17 cellular contexts compared by ENCODE assay signal in the genomic region with DNA sequence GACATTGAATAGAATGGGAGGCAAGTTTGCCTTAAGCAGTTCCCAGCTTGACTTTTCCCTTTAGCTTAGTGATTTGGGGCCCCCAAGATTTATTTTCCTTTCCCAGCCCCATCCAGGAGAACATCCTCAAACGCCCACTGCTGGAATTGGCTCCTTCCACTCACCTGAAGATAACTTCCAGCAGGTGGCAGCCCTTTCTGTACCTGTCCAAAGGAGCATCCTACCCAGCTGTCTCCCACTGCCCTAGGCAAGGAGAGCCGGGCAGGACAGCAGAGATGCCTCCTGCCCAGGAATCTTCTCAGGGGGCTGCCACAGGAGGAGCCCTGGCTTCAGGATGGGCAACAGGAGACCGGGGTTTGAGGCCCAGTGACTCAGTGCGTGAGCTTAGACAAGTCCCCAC. TPM values are rescaled to one million over a fixed set of nuclear protein-coding genes. Genes with fewer than 3 reads are reported as not detected.
DNase-seq lines count a peak whose midpoint lies in the region; ATAC-seq and TF ChIP-seq lines count a peak whose summit lies in the region.
"Had no signal": no experiment of that assay in that cellular context is flagged by ENCODE, and none has a peak within 500 bp of the region (broad histone marks: within the 10 kb centered on the region; RNA-seq: fewer than 3 reads in every experiment).

No MANE protein-coding gene starts in this region.

- no peak overlapping the region for H4K8ac ChIP-seq in H9 (replicated peaks; ENCODE audit: insufficient read length, low read depth, low read length)

- H4K91ac ChIP-seq in H9 (ENCODE audit: insufficient read length, low read depth, low read length) = no peak overlapping the region

- no peaks in the 10 kb centered on the region for H3K23me2 ChIP-seq in H9 (ENCODE audit: insufficient read length, low read depth, low read length, poor library complexity, severe bottlenecking)

- ATAC-seq in GM21367 (IDR thresholded peaks at IDR 0.05; ENCODE audit: unreplicated experiment) = no peak
- ATAC-seq: GM12878 had no signal

- no peak overlapping the region for H3K18ac ChIP-seq in H9 (ENCODE audit: insufficient read length, low read depth, low read length)

- no peak overlapping the region for H3K23ac ChIP-seq in H9 (ENCODE audit: insufficient read length, low read depth, low read length)

- no peak overlapping the region for H4K5ac ChIP-seq in H9 (ENCODE audit: insufficient read length, low read depth, low read length)

- no peak overlapping the region for H3K14ac ChIP-seq in H9 (ENCODE audit: insufficient read depth, low read length)

- no peak overlapping the region for H3K56ac ChIP-seq in H9 (ENCODE audit: insufficient read length, low read depth, low read length)

- H3K4me1 ChIP-seq in H9 (ENCODE audit: insufficient read depth, low read length) = no peaks in the 10 kb centered on the region

- peaks cover 21% of the 10 kb centered on the region for H3K27me3 Mint-ChIP-seq in H9 (ENCODE audit: low read depth)

- H2BK120ac ChIP-seq in H9 (ENCODE audit: low read depth, low read length, poor library complexity, severe bottlenecking) = no peak overlapping the region

- no peaks in the 10 kb centered on the region for H4K20me1 ChIP-seq in H9 (ENCODE audit: control insufficient read depth, insufficient read depth, insufficient read length)
- H4K20me1 ChIP-seq: BLaER1 had no signal

- TF ChIP-seq CTCF in H9 (conservative IDR thresholded peaks at IDR 0.05) (peak; percentile 54), VCaP (conservative IDR thresholded peaks at IDR 0.05) (peak; percentile 68)

- no peak overlapping the region for H2AK5ac ChIP-seq in H9 (ENCODE audit: insufficient read length, low read length)

- H3K36me3 Mint-ChIP-seq in H9 (ENCODE audit: insufficient read depth in 1 of 3, low read depth in 3 of 3) = peaks cover 0 to 4% (median 3%) of the 10 kb centered on the region in 3 experiments; a peak in 5 of 7 replicates

- no peaks in the 10 kb centered on the region for H3K4me1 Mint-ChIP-seq in H9

- H3K79me1 ChIP-seq in H9 (ENCODE audit: insufficient read depth, low read depth, low read length, poor library complexity, severe bottlenecking) = no peaks in the 10 kb centered on the region

- no peak overlapping the region for H2BK15ac ChIP-seq in H9 (ENCODE audit: low read depth, low read length)

- no peak overlapping the region for H3K4ac ChIP-seq in H9 (ENCODE audit: low read depth, low read length)

- no peak overlapping the region for H3K27ac ChIP-seq in H9 (ENCODE audit: insufficient read length, low read depth, low read length)
- H3K27ac ChIP-seq in VCaP = no peak overlapping the region
- H3K27ac ChIP-seq: BLaER1 had no signal

- H3K27me3 ChIP-seq in H9 (ENCODE audit: insufficient read depth, low read length) = no peaks in the 10 kb centered on the region
- H3K27me3 ChIP-seq: BLaER1 had no signal

- WGBS in H9 (ENCODE audit: extremely low coverage, insufficient read length, low lambda C conversion rate) = no CpG with 5 or more reads among the region's 4 CpGs

- H3K27ac Mint-ChIP-seq in H9 = no peak overlapping the region

- H2BK20ac ChIP-seq in H9 (ENCODE audit: low read depth, low read length, poor library complexity, severe bottlenecking) = no peak overlapping the region

- no peak overlapping the region for H3K4me2 ChIP-seq in H9 (ENCODE audit: insufficient read depth, insufficient read length, low read length)
- H3K4me2 ChIP-seq: BLaER1, SK-N-SH had no signal

- no peak overlapping the region for H3K9ac ChIP-seq in H9 (ENCODE audit: extremely low read depth, insufficient read length, low read length)
- H3K9ac ChIP-seq: BLaER1, SK-N-SH had no signal

- H3T11ph ChIP-seq in H9 (ENCODE audit: low read length) = no peak overlapping the region

- H2BK12ac ChIP-seq in H9 (ENCODE audit: insufficient read length, low read depth, low read length) = no peak overlapping the region

- no peak overlapping the region for H2AFZ ChIP-seq in H9 (ENCODE audit: low read length)

- no peaks in the 10 kb centered on the region for H3K9me3 ChIP-seq in H9 (ENCODE audit: control insufficient read depth, low read depth, low read length)
- H3K9me3 ChIP-seq: BLaER1, SK-N-SH had no signal

- no peaks in the 10 kb centered on the region for H3K79me2 ChIP-seq in H9 (ENCODE audit: insufficient read depth, low read length)

- H2BK5ac ChIP-seq in H9 (ENCODE audit: insufficient read length, low read length) = no peak overlapping the region

- DNase-seq in D341Med (ENCODE audit: low spot score) (peak; percentile 18), H9 (peak; percentile 57), islet precursor cell (peak; percentile 72), NCI-H526 treated with DMSO at 0.1 percent for 48 hours (lab: John Stamatoyannopoulos, UW) (no peak), NCI-H446 treated with DMSO at 0.1 percent for 48 hours (lab: John Stamatoyannopoulos, UW) (no peak)
- DNase-seq: DMS153, NCI-H1048, NCI-H1694 treated with DMSO at 0.1 percent for 48 hours, SK-N-SH had no signal

- H3K9me3 Mint-ChIP-seq in H9 = peaks cover 5 to 9% of the 10 kb centered on the region in 2 experiments

- H3K4me3 Mint-ChIP-seq in H9 = no peak overlapping the region

RNA-seq across cellular contexts. Expression of gene CACNG5, which starts 6.4 kb away (rescaled TPM):
- total RNA-seq in H9 (2021) = 1.2 and 1.6 TPM in 2 replicates
- total RNA-seq: G401; GM12878; HT1080; NCI-H460; T-helper 1 cell treated with Interleukin-12 subunit alpha and Interleukin-12 subunit beta and Interleukin-4 antibody, amounts not matched to agents 30 ng/mL and 1 ng/mL, for 36 hours had no signal

Comparison
In these comparisons a context has a peak if more than half of its experiments do, and no peak if none do; other contexts are left out.
1. DNase-seq: peak in D341Med (single experiment), H9 (single experiment) and islet precursor cell (single experiment); none in NCI-H526 treated with DMSO at 0.1 percent for 48 hours (single experiment) and NCI-H446 treated with DMSO at 0.1 percent for 48 hours (single experiment).